Comparison of ENCODE assay signal across 20 cellular contexts in genomic region chr5:93576994-93577575, GRCh38. TPM values are rescaled to one million over a fixed set of nuclear protein-coding genes. Genes with fewer than 3 reads are reported as not detected.
DNase-seq lines count a peak whose midpoint lies in the region; ATAC-seq, FAIRE-seq and TF ChIP-seq lines count a peak whose summit lies in the region.
"Had no signal": no experiment of that assay in that cellular context is flagged by ENCODE, and none has a peak within 500 bp of the region (broad histone marks: within the 10 kb centered on the region; RNA-seq: fewer than 3 reads in every experiment).

No MANE protein-coding gene starts in this region.

- H2BK12ac ChIP-seq in H1 (ENCODE audit: low read depth, low read length), result no peak overlapping the region

- no peak overlapping the region for H4K8ac ChIP-seq in H1 (ENCODE audit: extremely low read depth, insufficient read depth, low read length)

- TF ChIP-seq POLR2A in GM12891 (IDR thresholded peaks at IDR 0.05; ENCODE audit: low read depth, low read length) (no peak), H1 (IDR thresholded peaks at IDR 0.05; ENCODE audit: control extremely low read depth in 1 of 2, low read depth in 2 of 2, low read length in 2 of 2) (no peak), prostate gland (IDR thresholded peaks at IDR 0.05) (no peak)

- no peak overlapping the region for H4K91ac ChIP-seq in H1 (replicated peaks; ENCODE audit: insufficient read length, low read length)

- H2AFZ ChIP-seq in H1 (ENCODE audit: low read length), result no peak overlapping the region

- no peak overlapping the region for H3K14ac ChIP-seq in H1 (ENCODE audit: insufficient read length)

- H3K4me3 ChIP-seq in Panc1 (ENCODE audit: low read depth in 2 of 2, low read length in 2 of 2) (no peak overlapping the region), H1 (ENCODE audit: extremely low read depth in 1 of 4, insufficient read depth in 2 of 4, low read depth in 3 of 4, low read length in 4 of 4) (no peak overlapping the region), prostate gland (no peak overlapping the region)
- H3K4me3 ChIP-seq: gastrocnemius medialis, lower lobe of right lung, Peyer's patch, spleen, transverse colon had no signal

- peaks cover 11% of the 10 kb centered on the region; the same call in 1 of the 2 replicates for H3K23me2 ChIP-seq in H1 (ENCODE audit: low read depth, low read length)

- no peak for FAIRE-seq in GM12891 (lab: Jason Lieb, UNC)
- no peak for FAIRE-seq in H1 (lab: Jason Lieb, UNC)

- WGBS in H1 (ENCODE audit: extremely low coverage in 1 of 2, insufficient coverage in 1 of 2, insufficient read length in 1 of 2, insufficient replicate concordance in 2 of 2, low coverage in 1 of 2, low lambda C conversion rate in 2 of 2, missing lambda C conversion rate in 1 of 2), 2 experiments, result 9% methylated on average over 7 of the region's 7 CpGs; no CpG with 5 or more reads in 1 of the 2 experiments
- 65% methylated on average over 7 of the region's 7 CpGs for WGBS in prostate gland

- no peaks in the 10 kb centered on the region for H3K27me3 Mint-ChIP-seq in MCF 10A (ENCODE audit: insufficient read depth, unreplicated experiment)

- no peak overlapping the region for H3K4me2 ChIP-seq in H1 (ENCODE audit: insufficient read depth in 1 of 2, low read depth in 2 of 2, low read length in 2 of 2)

- peak overlapping the region; percentile 94 for H3K27ac ChIP-seq in Panc1 (ENCODE audit: low read length)
- no peak overlapping the region for H3K27ac ChIP-seq in H1 (ENCODE audit: low read depth, low read length)
- H3K27ac ChIP-seq in prostate gland, result peak overlapping the region; percentile 81 to 89
- H3K27ac ChIP-seq: gastrocnemius medialis, Peyer's patch had no signal

- in situ Hi-C loops in Panc1 (cut with HindIII; ENCODE audit: low pct_unique_long_range_greater_than_20kb, low sequenced_read_pairs), result no loop called here

- peaks cover 6 to 24% of the 10 kb centered on the region in 2 experiments for H4K20me1 ChIP-seq in H1 (replicated peaks in 1 of 2; ENCODE audit: control insufficient read depth in 1 of 2, insufficient read depth in 2 of 2, low read length in 2 of 2)

- H3K27me3 ChIP-seq in Panc1 (ENCODE audit: control insufficient read depth, insufficient read depth, low read length) (no peaks in the 10 kb centered on the region), H1 (replicated peaks in 1 of 4; ENCODE audit: control insufficient read depth in 3 of 4, extremely low read depth in 1 of 4, insufficient read depth in 3 of 4, low read length in 3 of 4) (peaks cover 85 to 98% (median 95%) of the 10 kb centered on the region in 4 experiments), prostate gland (replicated peaks; ENCODE audit: insufficient read depth) (peaks cover 10% of the 10 kb centered on the region)

- no peak overlapping the region for H2BK5ac ChIP-seq in H1 (ENCODE audit: low read depth, low read length)

- H3K9me3 ChIP-seq in Panc1 (ENCODE audit: control insufficient read depth, insufficient read depth, low read depth, low read length) (0 out of 2 replicates have a peak, but pooled peaks cover 3% of the 10 kb centered on the region), H1 (ENCODE audit: insufficient read depth in 2 of 2, low read depth in 1 of 2, low read length in 1 of 2) (no peaks in the 10 kb centered on the region), prostate gland (no peaks in the 10 kb centered on the region)
- H3K9me3 ChIP-seq: gastrocnemius medialis, lower lobe of right lung, Peyer's patch, spleen, transverse colon had no signal

- TF ChIP-seq CTCF in Panc1 (IDR thresholded peaks at IDR 0.05) (no peak), H1 (IDR thresholded peaks at IDR 0.05; ENCODE audit: control extremely low read depth in 1 of 3, insufficient read depth in 1 of 3, low read depth in 1 of 3, low read length in 3 of 3) (no peak), prostate gland (IDR thresholded peaks at IDR 0.05) (no peak), MCF 10A (IDR thresholded peaks at IDR 0.05; ENCODE audit: unreplicated experiment) (no peak)

- intact Hi-C loops in Panc1 (cut with micrococcal nuclease; ENCODE audit: unreplicated experiment) (loop anchor here (5.0 kb wide), 1 partner anchor 325 kb away; no protein-coding TSS in a partner anchor), prostate gland (cut with DNase I) (loop anchor here (5.0 to 10.0 kb wide), 3 partner anchors 152 to 1118 kb away; no protein-coding TSS in a partner anchor), MCF 10A (cut with micrococcal nuclease) (no loop called here)

- no peaks in the 10 kb centered on the region for H3K9me3 Mint-ChIP-seq in MCF 10A (ENCODE audit: unreplicated experiment)
- H3K9me3 Mint-ChIP-seq: activated naive CD4-positive, alpha-beta T cell treated with anti-CD3 and anti-CD28 coated beads, Interleukin-2, amount 10 ng/mL, durations not matched to agents 7 days and 5 days had no signal

- no peak overlapping the region for H2AK5ac ChIP-seq in H1 (ENCODE audit: low read depth, low read length)

- ATAC-seq in Panc1 (no peak), GM21367 (IDR thresholded peaks at IDR 0.05; ENCODE audit: unreplicated experiment) (no peak)
- ATAC-seq: gastrocnemius medialis, lower lobe of right lung had no signal

- H2BK15ac ChIP-seq in H1 (ENCODE audit: low read length), result no peak overlapping the region

- H4K5ac ChIP-seq in H1 (ENCODE audit: insufficient read length, low read depth, low read length), result no peak overlapping the region

- TF ChIP-seq RAD21 in H1 (IDR thresholded peaks at IDR 0.05 in 1 of 2, conservative IDR thresholded peaks at IDR 0.05 in 1 of 2; ENCODE audit: low read depth in 2 of 2, low read length in 2 of 2), result no peak

- BruUV-seq in Panc1 (replicated peaks; lab: Mats Ljungman, UMichigan) (no TSS peak), MCF 10A (replicated peaks; lab: Mats Ljungman, UMichigan) (no TSS peak)

- no peak overlapping the region for H3K23ac ChIP-seq in H1 (ENCODE audit: insufficient read length)

- H3K79me1 ChIP-seq in H1 (ENCODE audit: low read depth, low read length), result no peaks in the 10 kb centered on the region

- TF ChIP-seq EP300 in H1 (IDR thresholded peaks at IDR 0.05; ENCODE audit: borderline replicate concordance in 1 of 2, low read depth in 2 of 2, low read length in 2 of 2), result no peak

- no peaks in the 10 kb centered on the region for H3K36me3 Mint-ChIP-seq in MCF 10A (ENCODE audit: insufficient read depth, unreplicated experiment)
- H3K36me3 Mint-ChIP-seq: activated naive CD4-positive, alpha-beta T cell treated with anti-CD3 and anti-CD28 coated beads, Interleukin-2, amount 10 ng/mL, durations not matched to agents 7 days and 5 days had no signal

- DNase-seq in GM12891 (ENCODE audit: insufficient read length, low spot score), result no peak
- no peak for DNase-seq in Panc1 (ENCODE audit: low read depth, low spot score)
- no peak for DNase-seq in H1 (ENCODE audit: low read depth in 1 of 2, low spot score in 2 of 2)
- no peak for DNase-seq in prostate gland (ENCODE audit: low spot score)
- no peak for DNase-seq in stimulated activated naive CD4-positive, alpha-beta T cell (lab: John Stamatoyannopoulos, UW)
- no peak for DNase-seq in MCF 10A (ENCODE audit: unreplicated experiment)
- DNase-seq in NCI-H2171 (lab: John Stamatoyannopoulos, UW), result no peak
- DNase-seq: ACHN; activated CD4-positive, alpha-beta T cell treated with anti-CD3 and anti-CD28 coated beads, Interleukin-2, amount 50 U/mL, for 4 hours; activated naive CD4-positive, alpha-beta T cell treated with anti-CD3 and anti-CD28 coated beads, Interleukin-2, amount 10 ng/mL, durations not matched to agents 7 days and 5 days; cortex of kidney; DMS79; gastrocnemius medialis; lower lobe of right lung; NCI-H1092 treated with DMSO at 0.1 percent for 48 hours; NCI-H774; Peyer's patch; spleen; transverse colon had no signal

- H3K79me2 ChIP-seq in H1 (ENCODE audit: control insufficient read depth in 1 of 2, insufficient read depth in 2 of 2, low read length in 2 of 2), result no peaks in the 10 kb centered on the region

- POLR2A ChIA-PET in Panc1 (lab: Charles Lee) (no interaction called here), H1 (lab: Charles Lee; ENCODE audit: partially characterized antibody) (no interaction called here), MCF 10A (lab: Yijun Ruan, JAX) (interaction anchor here (0.7 kb wide), 1 partner anchor 678 kb away, joined by 3 read pairs; no protein-coding TSS in a partner anchor)

- CTCF ChIA-PET in Panc1 (lab: Charles Lee) (no interaction called here), H1 (lab: Charles Lee; ENCODE audit: partially characterized antibody) (interaction anchor here (0.8 to 2.2 kb wide), 4 partner anchors 10 to 242 kb away, joined by 3 to 17 read pairs (median 8); no protein-coding TSS in a partner anchor), MCF 10A (lab: Yijun Ruan, JAX) (interaction anchor here (0.9 kb wide), 1 partner anchor 223 kb away, joined by 3 read pairs; no protein-coding TSS in a partner anchor)

- H2BK120ac ChIP-seq in H1 (replicated peaks; ENCODE audit: low read depth, low read length), result no peak overlapping the region

- H3K4ac ChIP-seq in H1 (replicated peaks; ENCODE audit: insufficient read length, low read depth, low read length), result no peak overlapping the region

- H3K4me1 Mint-ChIP-seq in MCF 10A (ENCODE audit: insufficient read depth, unreplicated experiment), result peaks cover 6% of the 10 kb centered on the region

- no peak overlapping the region for H3K18ac ChIP-seq in H1 (ENCODE audit: extremely low read depth, low read length)

- H2BK20ac ChIP-seq in H1 (ENCODE audit: low read length), result no peak overlapping the region

- peaks cover 35% of the 10 kb centered on the region for H3K4me1 ChIP-seq in Panc1 (ENCODE audit: control insufficient read depth, insufficient read depth, low read length)
- peaks cover 0 to 36% (median 26%) of the 10 kb centered on the region in 4 experiments; a peak in 6 of 7 replicates for H3K4me1 ChIP-seq in H1 (replicated peaks in 1 of 4; ENCODE audit: control insufficient read depth in 3 of 4, insufficient read depth in 4 of 4, low read length in 3 of 4)
- peaks cover 3% of the 10 kb centered on the region for H3K4me1 ChIP-seq in prostate gland (replicated peaks)

- H3K27ac Mint-ChIP-seq in MCF 10A (ENCODE audit: low read depth, unreplicated experiment), result no peak overlapping the region
- H3K27ac Mint-ChIP-seq: activated naive CD4-positive, alpha-beta T cell treated with anti-CD3 and anti-CD28 coated beads, Interleukin-2, amount 10 ng/mL, durations not matched to agents 7 days and 5 days had no signal

- no peak overlapping the region for H3K4me3 Mint-ChIP-seq in MCF 10A (ENCODE audit: unreplicated experiment)
- H3K4me3 Mint-ChIP-seq: activated naive CD4-positive, alpha-beta T cell treated with anti-CD3 and anti-CD28 coated beads, Interleukin-2, amount 10 ng/mL, durations not matched to agents 7 days and 5 days had no signal

- no peak overlapping the region for H3K56ac ChIP-seq in H1 (replicated peaks; ENCODE audit: insufficient read length, low read depth, low read length)

- H3K36me3 ChIP-seq in Panc1 (ENCODE audit: control insufficient read depth, insufficient read depth, low read length) (peaks cover 2% of the 10 kb centered on the region; the same call in 1 of the 2 replicates), H1 (ENCODE audit: control insufficient read depth in 2 of 4, insufficient read depth in 4 of 4, low read length in 3 of 4) (peaks cover 0 to 2% (median 0%) of the 10 kb centered on the region in 4 experiments; a peak in 1 of 8 replicates), prostate gland (no peaks in the 10 kb centered on the region)
- H3K36me3 ChIP-seq: gastrocnemius medialis, lower lobe of right lung, Peyer's patch, spleen, transverse colon had no signal

- H3K9ac ChIP-seq in H1 (replicated peaks in 1 of 4; ENCODE audit: extremely low read depth in 1 of 4, low read depth in 3 of 4, low read length in 3 of 4), result no peak overlapping the region

RNA-seq across cellular contexts. Expression of gene NR2F1-AS1, which starts 3.9 kb away (rescaled TPM):
- polyA plus RNA-seq in GM12891 (2012; ENCODE audit: low read depth, missing spikeins), result 0.49 TPM
- total RNA-seq in Panc1 (2021; ENCODE audit: unreplicated experiment) (27.0 TPM), prostate gland (10 to 100 TPM; 11.9 to 12.4 TPM), MCF 10A (2022) (3.2 and 4.6 TPM in 2 replicates)
- 23.9 TPM for polyA plus RNA-seq in Panc1 (2012; ENCODE audit: insufficient read length)
- total RNA-seq in H1 (2021; fragmentation: NEBNext Ultra II Directional; extraction: Animal tissue kit (Norgen Biotek cat#: 25700)), result 1.6 and 2.1 TPM in 2 replicates
- polyA plus RNA-seq in H1 (2011; rRNA removed), result 1.1 and 5.6 TPM in 2 replicates
- 2.2 TPM for polyA plus RNA-seq in H1 (2011; cell fraction: cytosol; rRNA removed)
- polyA plus RNA-seq in H1 (2011; cell fraction: nucleus; rRNA removed), result 0.88 TPM
- 1.8 to 4.0 TPM (median 2.9 TPM) in 4 replicates for polyA plus RNA-seq in H1 (2012, experiment 1 of 2)
- polyA plus RNA-seq in H1 (2012, experiment 2 of 2), result 1.4 TPM
- 4.1 TPM for polyA plus RNA-seq in H1 (2013, experiment 1 of 2)
- 3.5 TPM for polyA plus RNA-seq in H1 (2013, experiment 2 of 2)
- polyA minus RNA-seq in H1 (2011; rRNA and poly(A)+ RNA removed), result 0.69 and 1.7 TPM in 2 replicates
- not detected for polyA minus RNA-seq in H1 (2011; cell fraction: cytosol; rRNA and poly(A)+ RNA removed)
- polyA minus RNA-seq in H1 (2011; cell fraction: nucleus; rRNA and poly(A)+ RNA removed), result 3.4 TPM

RNA-seq across cellular contexts. Expression of gene NR2F1, which starts 5.9 kb away (rescaled TPM):
- polyA plus RNA-seq in GM12891 (2012; ENCODE audit: low read depth, missing spikeins), result not detected
- total RNA-seq in Panc1 (2021; ENCODE audit: unreplicated experiment) (49.5 TPM), prostate gland (10 to 100 TPM; 14.9 to 49.3 TPM), MCF 10A (2022) (1.4 and 1.7 TPM in 2 replicates)
- polyA plus RNA-seq in Panc1 (2012; ENCODE audit: insufficient read length), result 115 TPM
- total RNA-seq in H1 (2021; fragmentation: NEBNext Ultra II Directional; extraction: Animal tissue kit (Norgen Biotek cat#: 25700)), result not detected in 2 replicates
- polyA plus RNA-seq in H1 (2011; rRNA removed), result 0.17 TPM in 1 of 2 replicates, not detected in the other
- polyA plus RNA-seq in H1 (2011; cell fraction: cytosol; rRNA removed), result 0.27 TPM
- polyA plus RNA-seq in H1 (2011; cell fraction: nucleus; rRNA removed), result 0.20 TPM
- 0.17 to 0.59 TPM (median 0.49 TPM) in 4 replicates for polyA plus RNA-seq in H1 (2012, experiment 1 of 2)
- polyA plus RNA-seq in H1 (2012, experiment 2 of 2), result not detected
- polyA plus RNA-seq in H1 (2013, experiment 1 of 2), result 0.02 TPM
- polyA plus RNA-seq in H1 (2013, experiment 2 of 2), result not detected
- polyA minus RNA-seq in H1 (2011; rRNA and poly(A)+ RNA removed), result 0.13 TPM in 1 of 2 replicates, not detected in the other
- polyA minus RNA-seq in H1 (2011; cell fraction: cytosol; rRNA and poly(A)+ RNA removed), result 2.1 TPM
- 0.90 TPM for polyA minus RNA-seq in H1 (2011; cell fraction: nucleus; rRNA and poly(A)+ RNA removed)
